25 cellular contexts compared by ENCODE assay signal in genomic region chr15:37394402-37395099, GRCh38.
"Had no signal": no experiment of that assay in that cellular context is flagged by ENCODE, and none has a peak within 500 bp of the region (broad histone marks: within the 10 kb centered on the region; RNA-seq: fewer than 3 reads in every experiment).

No MANE protein-coding gene starts in this region.

- H3K27me3 Mint-ChIP-seq: effector memory CD8-positive, alpha-beta T cell; naive B cell; natural killer cell treated with Interleukin-12 subunit alpha and Interleukin-12 subunit beta and Interleukin-15 and Interleukin-18, amount 100 ng/mL, for 72 hours; stimulated activated memory B cell treated with anti-CD40 and anti-IgM and Interleukin-4, amounts not matched to agents 10 μg/mL and 1 μg/mL and 100 μg/mL, for 72 hours had no signal

- H3K4me3 ChIP-seq: esophagus squamous epithelium, mucosa of descending colon, neural progenitor cell, sigmoid colon, thoracic aorta, tibial nerve, upper lobe of left lung had no signal

- H3K27me3 ChIP-seq: esophagus squamous epithelium, neural progenitor cell, sigmoid colon, tibial nerve, upper lobe of left lung had no signal

- H3K36me3 ChIP-seq: esophagus squamous epithelium, neural progenitor cell, sigmoid colon, thoracic aorta, tibial nerve, upper lobe of left lung had no signal

- H3K9me3 ChIP-seq: esophagus squamous epithelium, thoracic aorta had no signal

- H3K27ac Mint-ChIP-seq: effector memory CD8-positive, alpha-beta T cell; immature natural killer cell; mesothelial cell of epicardium; naive B cell; natural killer cell treated with Interleukin-12 subunit alpha and Interleukin-12 subunit beta and Interleukin-15 and Interleukin-18, amount 100 ng/mL, for 72 hours; neural progenitor cell; progenitor cell of endocrine pancreas; stimulated activated memory B cell treated with anti-CD40 and anti-IgM and Interleukin-4, amounts not matched to agents 10 μg/mL and 1 μg/mL and 100 μg/mL, for 72 hours had no signal

- H3K27ac ChIP-seq: esophagus squamous epithelium, neural progenitor cell, parathyroid adenoma, sigmoid colon, thoracic aorta, tibial nerve, upper lobe of left lung had no signal

- H3K36me3 Mint-ChIP-seq: mesothelial cell of epicardium; naive B cell; neural progenitor cell; stimulated activated memory B cell treated with anti-CD40 and anti-IgM and Interleukin-4, amounts not matched to agents 10 μg/mL and 1 μg/mL and 100 μg/mL, for 72 hours had no signal

- H3K4me1 ChIP-seq: esophagus squamous epithelium, neural progenitor cell, parathyroid adenoma, sigmoid colon, tibial nerve, upper lobe of left lung had no signal

- H3K79me2 ChIP-seq: parathyroid adenoma had no signal

- H3K4me1 Mint-ChIP-seq: immature natural killer cell; mesothelial cell of epicardium; naive B cell; stimulated activated memory B cell treated with anti-CD40 and anti-IgM and Interleukin-4, amounts not matched to agents 10 μg/mL and 1 μg/mL and 100 μg/mL, for 72 hours had no signal

- H3K4me3 Mint-ChIP-seq: effector memory CD8-positive, alpha-beta T cell; immature natural killer cell; mesothelial cell of epicardium; naive B cell; natural killer cell treated with Interleukin-12 subunit alpha and Interleukin-12 subunit beta and Interleukin-15 and Interleukin-18, amount 100 ng/mL, for 72 hours; neural progenitor cell; stimulated activated memory B cell treated with anti-CD40 and anti-IgM and Interleukin-4, amounts not matched to agents 10 μg/mL and 1 μg/mL and 100 μg/mL, for 72 hours had no signal

- H3K9ac ChIP-seq: neural progenitor cell, parathyroid adenoma had no signal

- DNase-seq: cortex of kidney; effector memory CD8-positive, alpha-beta T cell; erythroblast; esophagus squamous epithelium; foreskin melanocyte; glutamatergic neuron; immature natural killer cell; islet precursor cell; kidney glomerular epithelial cell; mesenchymal stem cell; mucosa of descending colon; naive B cell; sigmoid colon; stimulated activated CD4-positive, alpha-beta T cell treated with anti-CD3 and anti-CD28 coated beads, Interleukin-2, amount 100 ng/mL, for 24 hours; stimulated activated CD4-positive, alpha-beta T cell treated with anti-CD3 and anti-CD28 coated beads, Interleukin-4, amount 100 ng/mL, for 4 hours; stimulated activated naive CD8-positive, alpha-beta T cell treated with anti-CD3 and anti-CD28 coated beads, Interleukin-15, Interleukin-2, amounts not matched to agents 100 U/mL and 50 U/mL, for 24 hours; upper lobe of left lung had no signal

- ATAC-seq: effector memory CD8-positive, alpha-beta T cell; mucosa of descending colon; natural killer cell treated with Interleukin-12 subunit alpha and Interleukin-12 subunit beta and Interleukin-15 and Interleukin-18, amount 100 ng/mL, for 72 hours; stimulated activated memory B cell treated with anti-CD40 and anti-IgM and Interleukin-4, amounts not matched to agents 10 μg/mL and 1 μg/mL and 100 μg/mL, for 72 hours; stimulated activated naive CD8-positive, alpha-beta T cell treated with anti-CD3 and anti-CD28 coated beads, Interleukin-15, Interleukin-2, amounts not matched to agents 100 U/mL and 50 U/mL, for 24 hours had no signal

- H3K4me2 ChIP-seq: neural progenitor cell had no signal

- H2AFZ ChIP-seq: parathyroid adenoma had no signal
